ENCODE assay signal across 8 cellular contexts in genomic region chr14:93115920-93116675, GRCh38. TPM values are rescaled to one million over a fixed set of nuclear protein-coding genes. Genes with fewer than 3 reads are reported as not detected.
DNase-seq lines count a peak whose midpoint lies in the region; ATAC-seq and TF ChIP-seq lines count a peak whose summit lies in the region.

ITPK1 (minus strand) TSS chr14:93115925; CDS start chr14:93115163, 762 bp downstream.

- TF ChIP-seq CTCF in Caco-2 (IDR thresholded peaks at IDR 0.05; ENCODE audit: insufficient read depth in 1 of 2, low read depth in 1 of 2, low read length in 1 of 2, severe bottlenecking in 1 of 2, unreplicated experiment in 1 of 2) (peak in 1 of 2 experiments; percentile 41), adrenal gland (IDR thresholded peaks at IDR 0.05) (peak in 5 of 6 experiments; percentile 10 to 48 (median 44))

- H3K27ac Mint-ChIP-seq in Caco-2 (ENCODE audit: unreplicated experiment) = peak within 1 kb of the TSS; percentile 90

- H3K4me1 ChIP-seq in Caco-2 (peaks cover 14% of the 10 kb centered on the region), adrenal gland (replicated peaks in 1 of 2) (peaks cover 15 to 32% of the 10 kb centered on the region in 2 donors), right cardiac atrium (ENCODE audit: control insufficient read depth, insufficient read depth, low read length) (peaks cover 7% of the 10 kb centered on the region)

- ATAC-seq in GM19372 (IDR thresholded peaks at IDR 0.05; ENCODE audit: low read depth, unreplicated experiment) = peak; percentile 47
- ATAC-seq in HG03457 (IDR thresholded peaks at IDR 0.05; ENCODE audit: unreplicated experiment) = peak; percentile 43
- peak; percentile 52 to 57 for ATAC-seq in right cardiac atrium

- intact Hi-C loops in Caco-2 (cut with micrococcal nuclease; ENCODE audit: unreplicated experiment) = loop anchor here (1.0 kb wide), 2 partner anchors 44 to 91 kb away; partner anchors contain the start of genes GON7 and UBR7
- intact Hi-C loops in adrenal gland (cut with DNase I) = no loop called here
- intact Hi-C loops in right cardiac atrium (cut with DNase I) = loop anchor here in 1 of 4 donors (10.0 kb wide), 2 partner anchors 81 to 151 kb away; no protein-coding TSS in a partner anchor

- 0 out of 2 replicates have a peak within 1 kb of the TSS, but pooled peaks have one; percentile 31 for H3K27ac ChIP-seq in SK-N-MC
- H3K27ac ChIP-seq in adrenal gland = peak within 1 kb of the TSS; percentile 59 to 100 (median 95)
- peak within 1 kb of the TSS; percentile 100 for H3K27ac ChIP-seq in right cardiac atrium (ENCODE audit: low read length)

- TF ChIP-seq POLR2A in adrenal gland (IDR thresholded peaks at IDR 0.05) = no peak

- H3K9ac ChIP-seq in SK-N-MC (ENCODE audit: insufficient read length) = peak within 1 kb of the TSS; percentile 77

- CTCF ChIA-PET in Caco-2 (lab: Charles Lee) = interaction anchor here (0.8 to 4.0 kb wide), 7 partner anchors 16 to 164 kb away, joined by 3 to 19 read pairs (median 5); no protein-coding TSS in a partner anchor

- H3K9me3 Mint-ChIP-seq in Caco-2 (ENCODE audit: unreplicated experiment) = no peaks in the 10 kb centered on the region

- H3K27me3 ChIP-seq in Caco-2 (replicated peaks; ENCODE audit: control insufficient read depth, insufficient read depth, low read length) (no peaks in the 10 kb centered on the region), adrenal gland (no peaks in the 10 kb centered on the region), right cardiac atrium (ENCODE audit: control insufficient read depth, insufficient read depth) (no peaks in the 10 kb centered on the region)

- no TSS peak for BruUV-seq in Caco-2 (replicated peaks; lab: Mats Ljungman, UMichigan)

- 0 to 1% (median 0%) methylated on average over 1 to 55 of the region's 55 CpGs for WGBS in adrenal gland, 4 donors
- under 1% methylated on average over 55 of the region's 55 CpGs for WGBS in right cardiac atrium

- H3K36me3 ChIP-seq in Caco-2 (ENCODE audit: control insufficient read depth, insufficient read depth, low read length) = no peaks in the 10 kb centered on the region
- H3K36me3 ChIP-seq in SK-N-MC (ENCODE audit: insufficient read depth, low read length) = no peaks in the 10 kb centered on the region
- no peaks in the 10 kb centered on the region for H3K36me3 ChIP-seq in adrenal gland (replicated peaks in 1 of 2)

- H3K4me3 ChIP-seq in Caco-2 (ENCODE audit: low read depth, low read length) (peak within 1 kb of the TSS; percentile 48), SK-N-MC (peak within 1 kb of the TSS; percentile 86), adrenal gland (peak within 1 kb of the TSS; percentile 27 to 82 (median 56)), right cardiac atrium (ENCODE audit: low read length) (peak within 1 kb of the TSS; percentile 80)

- H3K36me3 Mint-ChIP-seq in Caco-2 (ENCODE audit: insufficient read depth, unreplicated experiment) = peaks cover 6% of the 10 kb centered on the region

- H3K4me3 Mint-ChIP-seq in Caco-2 (ENCODE audit: unreplicated experiment) = peak within 1 kb of the TSS; percentile 85

- no peaks in the 10 kb centered on the region for H3K9me3 ChIP-seq in Caco-2
- H3K9me3 ChIP-seq in SK-N-MC (ENCODE audit: low read depth, low read length) = no peaks in the 10 kb centered on the region
- no peaks in the 10 kb centered on the region for H3K9me3 ChIP-seq in adrenal gland (replicated peaks in 1 of 3)
- H3K9me3 ChIP-seq in right cardiac atrium (ENCODE audit: control insufficient read depth, low read length) = no peaks in the 10 kb centered on the region

- DNase-seq in Caco-2 (peak; percentile 50 to 67), SK-N-MC (ENCODE audit: low read depth, low spot score) (no peak), adrenal gland (peak; percentile 32 to 62 (median 54)), right cardiac atrium (peak; percentile 59 to 86 (median 85)), putamen (ENCODE audit: low spot score) (peak; percentile 68), NCI-H2029 (lab: John Stamatoyannopoulos, UW) (no peak)

- H3K4me1 Mint-ChIP-seq in Caco-2 (ENCODE audit: low read depth, unreplicated experiment) = peaks cover 16% of the 10 kb centered on the region

- POLR2A ChIA-PET in Caco-2 (lab: Charles Lee) = no interaction called here

- H3K27me3 Mint-ChIP-seq in Caco-2 (ENCODE audit: insufficient read depth, unreplicated experiment) = no peaks in the 10 kb centered on the region

RNA-seq across cellular contexts. Expression of gene ITPK1, which starts in this region (rescaled TPM):
- total RNA-seq in Caco-2 (2022) (57.9 and 60.1 TPM in 2 replicates), adrenal gland (100 to 1,000 TPM in 1 of 8 donors, 10 to 100 TPM in 7; 43.3 to 182 (median 51.9) TPM), right cardiac atrium (100 to 1,000 TPM; 113 to 135 (median 129) TPM)
- polyA plus RNA-seq in adrenal gland (100 to 1,000 TPM in 1 of 3 donors, 10 to 100 TPM in 2; 31.9 to 148 (median 40.2) TPM), right cardiac atrium (78.2 TPM)

Comparison
In these comparisons a context has a peak if more than half of its experiments do, and no peak if none do; other contexts are left out.
1. DNase-seq: peak in Caco-2 (2 of 2), adrenal gland (7 of 7), right cardiac atrium (3 of 3) and putamen (single experiment); none in SK-N-MC (single experiment) and NCI-H2029 (single experiment).
2. H3K27ac ChIP-seq: peak in every context shown above with its lines; median percentile 100 in right cardiac atrium; 95 in adrenal gland; 31 in SK-N-MC.
3. Peak in every context shown above with its lines, with median percentiles within 50 percentile points of each other: H3K4me3 ChIP-seq and ATAC-seq.